11 cellular contexts compared by ENCODE assay signal in genomic region chr15:42511010-42511396, GRCh38. TPM values are rescaled to one million over a fixed set of nuclear protein-coding genes. Genes with fewer than 3 reads are reported as not detected.
DNase-seq lines count a peak whose midpoint lies in the region; ATAC-seq and TF ChIP-seq lines count a peak whose summit lies in the region.
"Had no signal": no experiment of that assay in that cellular context is flagged by ENCODE, and none has a peak within 500 bp of the region (broad histone marks: within the 10 kb centered on the region; RNA-seq: fewer than 3 reads in every experiment).

No MANE protein-coding gene starts in this region.

- no peaks in the 10 kb centered on the region for H3K27me3 ChIP-seq in hepatocyte
- H3K27me3 ChIP-seq in testis = no peaks in the 10 kb centered on the region

- no peaks in the 10 kb centered on the region for H3K9me3 ChIP-seq in hepatocyte (ENCODE audit: low read depth)
- no peaks in the 10 kb centered on the region for H3K9me3 ChIP-seq in testis

- peak overlapping the region; percentile 26 for H3K27ac ChIP-seq in angular gyrus (ENCODE audit: low read depth, low read length)
- H3K27ac ChIP-seq in hepatocyte = peak overlapping the region; percentile 9
- H3K27ac ChIP-seq in testis = peak overlapping the region; percentile 49 to 84

- H3K4me1 ChIP-seq in hepatocyte (ENCODE audit: insufficient read depth) = no peaks in the 10 kb centered on the region
- peaks cover 33% of the 10 kb centered on the region for H3K4me1 ChIP-seq in testis

- H3K4me2 ChIP-seq in hepatocyte = peak overlapping the region; percentile 18

- no peak for TF ChIP-seq POLR2A in testis (IDR thresholded peaks at IDR 0.05)

- TF ChIP-seq CTCF in hepatocyte (IDR thresholded peaks at IDR 0.05; ENCODE audit: poor library complexity) = no peak
- TF ChIP-seq CTCF in testis (IDR thresholded peaks at IDR 0.05) = no peak

- H3K36me3 ChIP-seq in hepatocyte (replicated peaks; ENCODE audit: insufficient read depth, low read depth) (no peaks in the 10 kb centered on the region), testis (ENCODE audit: low read depth, missing control alignments) (no peaks in the 10 kb centered on the region)

- 81% methylated on average over 4 of the region's 4 CpGs for WGBS in hepatocyte (ENCODE audit: low lambda C conversion rate, missing lambda C conversion rate)
- 30 to 32% methylated on average over 4 of the region's 4 CpGs for WGBS in testis, 2 donors

- H3K4me3 ChIP-seq in hepatocyte (no peak overlapping the region), testis (no peak overlapping the region)

- H3K9me2 ChIP-seq in hepatocyte (replicated peaks; ENCODE audit: insufficient read depth) = no peaks in the 10 kb centered on the region

- peaks cover 45% of the 10 kb centered on the region for H3K79me2 ChIP-seq in hepatocyte

- DNase-seq in HT1080 (ENCODE audit: low read depth) (peak; percentile 19), hepatocyte (ENCODE audit: low spot score) (peak; percentile 11), testis (no peak), DMS114 treated with DMSO at 0.1 percent for 48 hours (lab: John Stamatoyannopoulos, UW; ENCODE audit: unreplicated experiment) (no peak), posterior cingulate gyrus (no peak)
- DNase-seq: central memory CD4-positive, alpha-beta T cell; immature natural killer cell; NCI-H187 treated with DMSO at 0.1 percent for 48 hours; SHP77 treated with DMSO at 0.1 percent for 48 hours had no signal

- peaks cover 6% of the 10 kb centered on the region for H4K20me1 ChIP-seq in hepatocyte (ENCODE audit: insufficient read depth, poor library complexity, severe bottlenecking)

- ATAC-seq in HG03045 (IDR thresholded peaks at IDR 0.05; ENCODE audit: unreplicated experiment) = no peak

- H2AFZ ChIP-seq in hepatocyte = no peak overlapping the region

- intact Hi-C loops in testis (cut with DNase I; ENCODE audit: low total_unique reads) = no loop called here
- intact Hi-C loops in posterior cingulate gyrus (cut with DNase I) = no loop called here

RNA-seq across cellular contexts. Expression of gene SNAP23, which starts 15.6 kb away (rescaled TPM):
- total RNA-seq in HT1080 (2014; rRNA removed; shearing (Covaris generic)) = 48.3 and 53.4 TPM in 2 replicates
- polyA plus RNA-seq in HT1080 (2015; cell fraction: cytosol; rRNA removed) = 44.8 and 52.8 TPM in 2 replicates
- 36.1 and 39.1 TPM in 2 replicates for polyA plus RNA-seq in HT1080 (2015; cell fraction: nucleus; rRNA removed)
- total RNA-seq in hepatocyte (103 and 123 TPM in 2 replicates), testis (100 to 1,000 TPM in 1 of 2 donors, 10 to 100 TPM in 1; 99.4 to 101 TPM)
- polyA plus RNA-seq in hepatocyte (82.7 and 85.7 TPM in 2 replicates), testis (ENCODE audit: insufficient read depth, low read depth, low replicate concordance) (114 TPM)

RNA-seq across cellular contexts. Expression of gene ZNF106, which starts 20.1 kb away (rescaled TPM):
- 23.6 and 25.8 TPM in 2 replicates for total RNA-seq in HT1080 (2014; rRNA removed; shearing (Covaris generic))
- polyA plus RNA-seq in HT1080 (2015; cell fraction: cytosol; rRNA removed) = 12.0 and 14.2 TPM in 2 replicates
- polyA plus RNA-seq in HT1080 (2015; cell fraction: nucleus; rRNA removed) = 18.0 and 20.9 TPM in 2 replicates
- 39.0 and 44.5 TPM in 2 replicates for total RNA-seq in hepatocyte
- 30.1 and 40.9 TPM in 2 replicates for polyA plus RNA-seq in hepatocyte
- 10 to 100 TPM; 84.4 to 95.4 TPM for total RNA-seq in testis
- polyA plus RNA-seq in testis (ENCODE audit: insufficient read depth, low read depth, low replicate concordance) = 51.4 TPM

RNA-seq across cellular contexts. Expression of gene LRRC57, which starts 37.6 kb away (rescaled TPM):
- total RNA-seq in HT1080 (2014; rRNA removed; shearing (Covaris generic)) = 7.5 and 8.0 TPM in 2 replicates
- polyA plus RNA-seq in HT1080 (2015; cell fraction: cytosol; rRNA removed) = 10.5 and 10.6 TPM in 2 replicates
- polyA plus RNA-seq in HT1080 (2015; cell fraction: nucleus; rRNA removed) = 9.3 and 11.8 TPM in 2 replicates
- total RNA-seq in hepatocyte (19.4 and 19.6 TPM in 2 replicates), testis (10 to 100 TPM; 26.7 to 35.4 TPM)
- polyA plus RNA-seq in hepatocyte (13.7 and 14.1 TPM in 2 replicates), testis (ENCODE audit: insufficient read depth, low read depth, low replicate concordance) (15.5 TPM)

RNA-seq across cellular contexts. Expression of gene HAUS2, which starts 37.6 kb away (rescaled TPM):
- total RNA-seq in HT1080 (2014; rRNA removed; shearing (Covaris generic)) = 43.4 and 50.6 TPM in 2 replicates
- 35.2 and 46.6 TPM in 2 replicates for polyA plus RNA-seq in HT1080 (2015; cell fraction: cytosol; rRNA removed)
- 14.9 and 17.2 TPM in 2 replicates for polyA plus RNA-seq in HT1080 (2015; cell fraction: nucleus; rRNA removed)
- total RNA-seq in hepatocyte (20.2 and 36.8 TPM in 2 replicates), testis (10 to 100 TPM; 24.4 to 33.5 TPM)
- polyA plus RNA-seq in hepatocyte (9.6 and 15.1 TPM in 2 replicates), testis (ENCODE audit: insufficient read depth, low read depth, low replicate concordance) (21.5 TPM)

Comparison
In these comparisons a context has a peak if more than half of its experiments do, and no peak if none do; other contexts are left out.
1. DNase-seq: peak in HT1080 (single experiment) and hepatocyte (single experiment); none in testis (single experiment), DMS114 treated with DMSO at 0.1 percent for 48 hours (single experiment) and posterior cingulate gyrus (0 of 10).
2. H3K27ac ChIP-seq: peak in every context shown above with its lines; median percentile 66 in testis; 26 in angular gyrus; 9 in hepatocyte.